8 cellular contexts compared by ENCODE assay signal in genomic region chr15:80455668-80456442, GRCh38. TPM values are rescaled to one million over a fixed set of nuclear protein-coding genes. Genes with fewer than 3 reads are reported as not detected.
A peak's percentile ranks its signal among the peaks of the same experiment; 100 is the strongest.
DNase-seq lines count a peak whose midpoint lies in the region; ATAC-seq and TF ChIP-seq lines count a peak whose summit lies in the region.

No MANE protein-coding gene starts in this region.

- H3K27ac Mint-ChIP-seq in brain = peak overlapping the region in 2 of 5 experiments; percentile 38 to 40

- peaks cover 56% of the 10 kb centered on the region for H3K4me1 Mint-ChIP-seq in brain

- peak; percentile 88 for DNase-seq in AG20443 (ENCODE audit: low spot score)
- peak; percentile 20 for DNase-seq in NCI-H1694 treated with DMSO at 0.1 percent for 48 hours (lab: John Stamatoyannopoulos, UW)
- peak; percentile 40 for DNase-seq in T1000 (lab: John Stamatoyannopoulos, UW)
- DNase-seq in iPS-NIHi7 (ENCODE audit: extremely low spot score) = peak; percentile 79
- peak; percentile 38 for DNase-seq in stimulated activated CD4-positive, alpha-beta T cell treated with anti-CD3 and anti-CD28 coated beads, Interleukin-12 subunit alpha, Interleukin-12 subunit beta, amount 100 ng/mL, for 4 hours

- peak; percentile 94 to 96 for TF ChIP-seq CTCF in brain (conservative IDR thresholded peaks at IDR 0.05)

- peaks cover 30% of the 10 kb centered on the region for H3K36me3 Mint-ChIP-seq in brain

- H3K9me3 Mint-ChIP-seq in brain = no peaks in the 10 kb centered on the region

- peak; percentile 70 for ATAC-seq in GM21367 (IDR thresholded peaks at IDR 0.05; ENCODE audit: unreplicated experiment)
- no peak for ATAC-seq in GM21723 (IDR thresholded peaks at IDR 0.05; ENCODE audit: unreplicated experiment)

- peaks cover 3% of the 10 kb centered on the region for H3K27me3 Mint-ChIP-seq in brain

- no peak overlapping the region for H3K4me3 Mint-ChIP-seq in brain

RNA-seq across cellular contexts. Expression of gene ARNT2, which starts 51.7 kb away (rescaled TPM):
- 65.6 TPM for polyA plus RNA-seq in brain (ENCODE audit: insufficient read depth, low read depth, low replicate concordance)

Comparison
In these comparisons a context has a peak if more than half of its experiments do, and no peak if none do; other contexts are left out.
1. DNase-seq: peak in every context shown above with its lines; median percentile 88 in AG20443; 79 in iPS-NIHi7; 40 in T1000; 38 in stimulated activated CD4-positive, alpha-beta T cell treated with anti-CD3 and anti-CD28 coated beads, Interleukin-12 subunit alpha, Interleukin-12 subunit beta, amount 100 ng/mL, for 4 hours; 20 in NCI-H1694 treated with DMSO at 0.1 percent for 48 hours.